Comparison of ENCODE assay signal across 29 cellular contexts in the genomic region with DNA sequence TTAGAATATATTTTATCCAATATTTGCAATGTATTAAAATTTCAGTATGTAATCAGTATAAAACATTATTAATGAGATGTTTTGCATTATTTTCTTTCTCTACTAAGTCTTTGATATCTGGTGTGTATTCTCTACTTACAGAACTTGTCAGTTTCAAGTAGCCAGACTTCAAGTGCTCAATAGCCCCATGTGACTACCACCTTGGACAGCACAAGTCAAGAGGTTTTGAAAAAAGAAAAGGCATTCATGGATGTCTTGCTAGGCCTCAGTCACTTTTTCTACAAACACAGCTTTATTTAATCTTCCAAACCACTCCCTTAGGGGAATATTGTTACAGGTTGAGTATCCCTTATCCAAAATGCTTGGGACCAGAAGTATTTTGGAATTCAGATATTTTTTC.
"Had no signal": no experiment of that assay in that cellular context is flagged by ENCODE, and none has a peak within 500 bp of the region (broad histone marks: within the 10 kb centered on the region; RNA-seq: fewer than 3 reads in every experiment).

No MANE protein-coding gene starts in this region.

- ATAC-seq: activated CD8-positive, alpha-beta T cell treated with anti-CD3 and anti-CD28 coated beads for 36 hours; activated T-cell treated with anti-CD3 and anti-CD28 coated beads, Interleukin-2, amount 50 U/mL, for 72 hours; activated T-helper 17 cell treated with anti-CD3 and anti-CD28 coated beads, Interleukin-2, amount 50 U/mL, for 72 hours; PC-3 had no signal

- H3K9me3 ChIP-seq: MG63, Peyer's patch had no signal

- H3K36me3 ChIP-seq: MG63, Peyer's patch had no signal

- DNase-seq: activated CD4-positive, alpha-beta T cell treated with anti-CD3 and anti-CD28 coated beads, Interleukin-2, amount 10 ng/mL, durations not matched to agents 24 days and 14 days; activated CD4-positive, alpha-beta T cell treated with anti-CD3 and anti-CD28 coated beads, Interleukin-2, amount 50 U/mL, for 4 hours; activated CD8-positive, alpha-beta T cell treated with anti-CD3 and anti-CD28 coated beads for 36 hours; activated effector memory CD4-positive, alpha-beta T cell treated with anti-CD3 and anti-CD28 coated beads, Interleukin-2, amount 50 U/mL, for 16 hours; activated naive CD4-positive, alpha-beta T cell; activated naive CD4-positive, alpha-beta T cell treated with anti-CD3 and anti-CD28 coated beads, Interleukin-2, amount 50 U/mL, for 16 hours; activated naive CD8-positive, alpha-beta T cell treated with anti-CD3 and anti-CD28 coated beads for 36 hours; activated T-cell treated with anti-CD3 and anti-CD28 coated beads, Interleukin-2, amount 50 U/mL, for 1 hour; activated T-cell treated with anti-CD3 and anti-CD28 coated beads, Interleukin-2, amount 50 U/mL, for 72 hours; amniotic stem cell; aorta; central memory CD4-positive, alpha-beta T cell; Karpas-422; KBM-7; MG63; NCI-H1048; NCI-H1105 treated with DMSO at 0.1 percent for 48 hours; NCI-H1436; NCI-H1694; NCI-H1930; NCI-H345; NCI-H524 treated with DMSO at 0.1 percent for 48 hours; NK-92 treated with Interleukin-12 subunit alpha and Interleukin-12 subunit beta, amount 100 ng/mL, for 24 hours; PC-3; Peyer's patch; RPMI8226; SHP77 treated with DMSO at 0.1 percent for 48 hours; T1000 had no signal

- H3K4me3 ChIP-seq: MG63, Peyer's patch had no signal

- H3K4me1 ChIP-seq: Peyer's patch had no signal

- H3K27me3 ChIP-seq: MG63, Peyer's patch had no signal

- H3K27ac ChIP-seq: Peyer's patch had no signal
